ENCODE assay signal across 28 cellular contexts in the genomic region with DNA sequence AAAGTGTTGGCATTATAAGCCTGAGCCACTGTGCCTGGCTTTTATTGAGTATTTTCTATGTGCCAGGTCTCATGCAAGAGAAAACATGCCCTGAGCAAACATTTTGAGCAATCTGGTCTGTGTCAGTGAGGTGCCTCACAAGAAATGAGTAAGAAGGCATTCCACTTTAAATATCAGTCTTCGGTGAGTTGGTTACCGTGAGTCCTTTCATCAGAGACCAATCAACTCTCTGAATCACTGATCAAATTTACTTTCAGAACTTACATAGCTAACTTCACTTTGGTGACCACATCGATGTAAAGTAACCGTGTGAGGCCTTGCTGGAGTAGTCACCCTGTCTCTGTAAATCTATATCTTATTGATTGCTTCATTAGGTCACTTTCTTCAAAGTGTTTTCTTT. TPM values are rescaled to one million over a fixed set of nuclear protein-coding genes. Genes with fewer than 3 reads are reported as not detected.
DNase-seq lines count a peak whose midpoint lies in the region; ATAC-seq and TF ChIP-seq lines count a peak whose summit lies in the region.
"Had no signal": no experiment of that assay in that cellular context is flagged by ENCODE, and none has a peak within 500 bp of the region (broad histone marks: within the 10 kb centered on the region; RNA-seq: fewer than 3 reads in every experiment).

No MANE protein-coding gene starts in this region.

- no peak overlapping the region for H3K23ac ChIP-seq in H9 (ENCODE audit: insufficient read length, low read depth, low read length)

- no peaks in the 10 kb centered on the region for H3K36me3 ChIP-seq in breast epithelium
- H3K36me3 ChIP-seq: cardiac muscle cell, esophagus squamous epithelium, HAP-1, spleen had no signal

- no peak overlapping the region for H2BK15ac ChIP-seq in H9 (ENCODE audit: low read depth, low read length)

- H3K4me1 ChIP-seq in breast epithelium (no peaks in the 10 kb centered on the region), H9 (ENCODE audit: insufficient read depth, low read length) (no peaks in the 10 kb centered on the region)
- H3K4me1 ChIP-seq: spleen had no signal

- peaks cover 2% of the 10 kb centered on the region; the same call in 1 of the 2 replicates for H3K79me2 ChIP-seq in H9 (ENCODE audit: insufficient read depth, low read length)

- no peak overlapping the region for H3K18ac ChIP-seq in H9 (ENCODE audit: insufficient read length, low read depth, low read length)

- DNase-seq in MCF 10A (ENCODE audit: unreplicated experiment) (peak; percentile 75), breast epithelium (ENCODE audit: low spot score in 2 of 2) (no peak), foreskin fibroblast (peak; percentile 36 to 66), H9 (no peak), H4 (ENCODE audit: low spot score) (no peak), activated gamma-delta T cell treated with Interleukin-2 at 50 U/mL for 16 hours (no peak)
- no peak for DNase-seq in stimulated activated effector memory CD8-positive, alpha-beta T cell treated with anti-CD3 and anti-CD28 coated beads, Interleukin-12 subunit alpha, Interleukin-12 subunit beta, amount 100 ng/mL, for 72 hours (ENCODE audit: low spot score in 2 of 2)
- DNase-seq: activated CD4-positive, alpha-beta T cell treated with anti-CD3 and anti-CD28 coated beads, Interleukin-2, amount 10 ng/mL, durations not matched to agents 7 days and 5 days; activated naive CD4-positive, alpha-beta T cell treated with anti-CD3 and anti-CD28 coated beads for 36 hours; activated T-cell treated with anti-CD3 and anti-CD28 coated beads, Interleukin-2, amount 50 U/mL, for 4 hours; amygdala; CD8-positive, alpha-beta memory T cell; cortex of kidney; esophagus squamous epithelium; islet precursor cell; natural killer cell; NCI-H1436; NCI-H446; NCI-H82; spleen; stimulated activated CD4-positive, alpha-beta T cell treated with anti-CD3 and anti-CD28 coated beads, Interleukin-2, amount 100 ng/mL, for 48 hours had no signal

- CTCF ChIA-PET in MCF 10A (lab: Yijun Ruan, JAX): interaction anchor here (0.7 to 1.6 kb wide), 2 partner anchors 11 to 248 kb away, joined by 3 to 4 read pairs; no protein-coding TSS in a partner anchor

- H3K9ac ChIP-seq in H9 (ENCODE audit: extremely low read depth, insufficient read length, low read length): no peak overlapping the region
- H3K9ac ChIP-seq: KMS-11 had no signal

- H3K27ac ChIP-seq in breast epithelium (no peak overlapping the region), H9 (ENCODE audit: insufficient read length, low read depth, low read length) (no peak overlapping the region)
- H3K27ac ChIP-seq: cardiac muscle cell, esophagus squamous epithelium, KMS-11, spleen, VCaP had no signal

- no peak overlapping the region for H4K8ac ChIP-seq in H9 (replicated peaks; ENCODE audit: insufficient read length, low read depth, low read length)

- WGBS in H9 (ENCODE audit: extremely low coverage, insufficient read length, low lambda C conversion rate): no CpG with 5 or more reads among the region's 4 CpGs

- no peaks in the 10 kb centered on the region for H3K9me3 ChIP-seq in breast epithelium
- no peaks in the 10 kb centered on the region for H3K9me3 ChIP-seq in H9 (ENCODE audit: control insufficient read depth, low read depth, low read length)
- H3K9me3 ChIP-seq: esophagus squamous epithelium, HAP-1, spleen had no signal

- no peak overlapping the region for H3K4ac ChIP-seq in H9 (ENCODE audit: low read depth, low read length)

- no peak overlapping the region for H4K91ac ChIP-seq in H9 (ENCODE audit: insufficient read length, low read depth, low read length)

- peaks cover 5% of the 10 kb centered on the region for H3K4me1 Mint-ChIP-seq in MCF 10A (ENCODE audit: insufficient read depth, unreplicated experiment)
- no peaks in the 10 kb centered on the region for H3K4me1 Mint-ChIP-seq in activated T-helper 17 cell treated with anti-CD3 and anti-CD28 coated beads, Interleukin-2, amount 50 U/mL, for 72 hours
- no peaks in the 10 kb centered on the region for H3K4me1 Mint-ChIP-seq in stimulated activated effector memory CD8-positive, alpha-beta T cell treated with anti-CD3 and anti-CD28 coated beads, Interleukin-12 subunit alpha, Interleukin-12 subunit beta, amount 100 ng/mL, for 72 hours
- peaks cover 11 to 16% of the 10 kb centered on the region in 2 experiments for H3K4me1 Mint-ChIP-seq in H9
- H3K4me1 Mint-ChIP-seq: activated CD4-positive, alpha-beta T cell treated with anti-CD3 and anti-CD28 coated beads, Interleukin-2, amount 10 ng/mL, durations not matched to agents 7 days and 5 days; B cell; CD8-positive, alpha-beta memory T cell; natural killer cell had no signal

- H3K27me3 ChIP-seq in breast epithelium (no peaks in the 10 kb centered on the region), H9 (ENCODE audit: insufficient read depth, low read length) (no peaks in the 10 kb centered on the region)
- H3K27me3 ChIP-seq: cardiac muscle cell, esophagus squamous epithelium, spleen had no signal

- H3K14ac ChIP-seq in H9 (ENCODE audit: insufficient read depth, low read length): no peak overlapping the region

- H3K23me2 ChIP-seq in H9 (ENCODE audit: insufficient read length, low read depth, low read length, poor library complexity, severe bottlenecking): no peaks in the 10 kb centered on the region

- H3K4me3 Mint-ChIP-seq in MCF 10A (ENCODE audit: unreplicated experiment) (no peak overlapping the region), H9 (no peak overlapping the region)
- H3K4me3 Mint-ChIP-seq in activated T-helper 17 cell treated with anti-CD3 and anti-CD28 coated beads, Interleukin-2, amount 50 U/mL, for 72 hours: no peak overlapping the region
- no peak overlapping the region for H3K4me3 Mint-ChIP-seq in stimulated activated effector memory CD8-positive, alpha-beta T cell treated with anti-CD3 and anti-CD28 coated beads, Interleukin-12 subunit alpha, Interleukin-12 subunit beta, amount 100 ng/mL, for 72 hours
- H3K4me3 Mint-ChIP-seq: activated CD4-positive, alpha-beta T cell treated with anti-CD3 and anti-CD28 coated beads, Interleukin-2, amount 10 ng/mL, durations not matched to agents 7 days and 5 days; activated naive CD4-positive, alpha-beta T cell treated with anti-CD3 and anti-CD28 coated beads for 36 hours; activated T-cell treated with anti-CD3 and anti-CD28 coated beads, Interleukin-2, amount 50 U/mL, for 4 hours; B cell; CD8-positive, alpha-beta memory T cell; natural killer cell; type B pancreatic cell had no signal

- H2AK5ac ChIP-seq in H9 (ENCODE audit: insufficient read length, low read length): no peak overlapping the region

- intact Hi-C loops in MCF 10A (cut with micrococcal nuclease): no loop called here
- intact Hi-C loops in breast epithelium (cut with DNase I; ENCODE audit: low total_unique reads): no loop called here

- TF ChIP-seq POLR2A in breast epithelium (IDR thresholded peaks at IDR 0.05): no peak

- TF ChIP-seq CTCF in MCF 10A (IDR thresholded peaks at IDR 0.05; ENCODE audit: unreplicated experiment): no peak
- no peak for TF ChIP-seq CTCF in breast epithelium (IDR thresholded peaks at IDR 0.05)
- no peak for TF ChIP-seq CTCF in foreskin fibroblast (IDR thresholded peaks at IDR 0.05; ENCODE audit: low read depth, low read length)
- TF ChIP-seq CTCF in H9 (conservative IDR thresholded peaks at IDR 0.05): no peak

- no peak overlapping the region for H2BK120ac ChIP-seq in H9 (ENCODE audit: low read depth, low read length, poor library complexity, severe bottlenecking)

- POLR2A ChIA-PET in MCF 10A (lab: Yijun Ruan, JAX): interaction anchor here (0.6 to 8.2 kb wide), 12 partner anchors 9 to 90 kb away, joined by 3 to 88 read pairs (median 4); a partner anchor contains a TSS

- no peaks in the 10 kb centered on the region for H3K9me3 Mint-ChIP-seq in MCF 10A (ENCODE audit: unreplicated experiment)
- no peaks in the 10 kb centered on the region for H3K9me3 Mint-ChIP-seq in activated T-helper 17 cell treated with anti-CD3 and anti-CD28 coated beads, Interleukin-2, amount 50 U/mL, for 72 hours
- no peaks in the 10 kb centered on the region for H3K9me3 Mint-ChIP-seq in stimulated activated effector memory CD8-positive, alpha-beta T cell treated with anti-CD3 and anti-CD28 coated beads, Interleukin-12 subunit alpha, Interleukin-12 subunit beta, amount 100 ng/mL, for 72 hours
- no peaks in the 10 kb centered on the region for H3K9me3 Mint-ChIP-seq in H9
- H3K9me3 Mint-ChIP-seq: activated CD4-positive, alpha-beta T cell treated with anti-CD3 and anti-CD28 coated beads, Interleukin-2, amount 10 ng/mL, durations not matched to agents 7 days and 5 days; activated naive CD4-positive, alpha-beta T cell treated with anti-CD3 and anti-CD28 coated beads for 36 hours; activated T-cell treated with anti-CD3 and anti-CD28 coated beads, Interleukin-2, amount 50 U/mL, for 4 hours; CD8-positive, alpha-beta memory T cell; natural killer cell; type B pancreatic cell had no signal

- H2BK5ac ChIP-seq in H9 (ENCODE audit: insufficient read length, low read length): no peak overlapping the region

- H2BK20ac ChIP-seq in H9 (ENCODE audit: low read depth, low read length, poor library complexity, severe bottlenecking): no peak overlapping the region

- H4K20me1 ChIP-seq in H9 (ENCODE audit: control insufficient read depth, insufficient read depth, insufficient read length): no peaks in the 10 kb centered on the region

- H3K56ac ChIP-seq in H9 (ENCODE audit: insufficient read length, low read depth, low read length): no peak overlapping the region

- H3T11ph ChIP-seq in H9 (ENCODE audit: low read length): no peak overlapping the region

- peaks cover 5% of the 10 kb centered on the region for H3K36me3 Mint-ChIP-seq in MCF 10A (ENCODE audit: insufficient read depth, unreplicated experiment)
- H3K36me3 Mint-ChIP-seq in activated T-helper 17 cell treated with anti-CD3 and anti-CD28 coated beads, Interleukin-2, amount 50 U/mL, for 72 hours (ENCODE audit: low read depth): no peaks in the 10 kb centered on the region
- no peaks in the 10 kb centered on the region for H3K36me3 Mint-ChIP-seq in stimulated activated effector memory CD8-positive, alpha-beta T cell treated with anti-CD3 and anti-CD28 coated beads, Interleukin-12 subunit alpha, Interleukin-12 subunit beta, amount 100 ng/mL, for 72 hours
- H3K36me3 Mint-ChIP-seq in H9 (ENCODE audit: insufficient read depth in 1 of 3, low read depth in 3 of 3): no peaks in the 10 kb centered on the region
- H3K36me3 Mint-ChIP-seq: natural killer cell, type B pancreatic cell had no signal

- no peak overlapping the region for H3K4me2 ChIP-seq in H9 (ENCODE audit: insufficient read depth, insufficient read length, low read length)
- H3K4me2 ChIP-seq: KMS-11 had no signal

- H3K79me1 ChIP-seq in H9 (ENCODE audit: insufficient read depth, low read depth, low read length, poor library complexity, severe bottlenecking): no peaks in the 10 kb centered on the region

- H3K27ac Mint-ChIP-seq in MCF 10A (ENCODE audit: low read depth, unreplicated experiment): peak overlapping the region; percentile 46
- no peak overlapping the region for H3K27ac Mint-ChIP-seq in activated T-helper 17 cell treated with anti-CD3 and anti-CD28 coated beads, Interleukin-2, amount 50 U/mL, for 72 hours
- H3K27ac Mint-ChIP-seq in stimulated activated effector memory CD8-positive, alpha-beta T cell treated with anti-CD3 and anti-CD28 coated beads, Interleukin-12 subunit alpha, Interleukin-12 subunit beta, amount 100 ng/mL, for 72 hours: no peak overlapping the region
- no peak overlapping the region for H3K27ac Mint-ChIP-seq in H9
- H3K27ac Mint-ChIP-seq: activated CD4-positive, alpha-beta T cell treated with anti-CD3 and anti-CD28 coated beads, Interleukin-2, amount 10 ng/mL, durations not matched to agents 7 days and 5 days; activated naive CD4-positive, alpha-beta T cell treated with anti-CD3 and anti-CD28 coated beads for 36 hours; B cell; CD8-positive, alpha-beta memory T cell; natural killer cell; type B pancreatic cell had no signal

- no peak overlapping the region for H2BK12ac ChIP-seq in H9 (ENCODE audit: insufficient read length, low read depth, low read length)

- H2AFZ ChIP-seq in H9 (ENCODE audit: low read length): no peak overlapping the region

- H3K4me3 ChIP-seq in breast epithelium (no peak overlapping the region), foreskin fibroblast (ENCODE audit: low read depth in 1 of 2, low read length in 2 of 2) (no peak overlapping the region)
- H3K4me3 ChIP-seq: cardiac muscle cell, esophagus squamous epithelium, HAP-1, spleen had no signal

- ATAC-seq in activated T-helper 17 cell treated with anti-CD3 and anti-CD28 coated beads, Interleukin-2, amount 50 U/mL, for 72 hours (replicated peaks): peak; percentile 52
- peak; percentile 78 for ATAC-seq in stimulated activated effector memory CD8-positive, alpha-beta T cell treated with anti-CD3 and anti-CD28 coated beads, Interleukin-12 subunit alpha, Interleukin-12 subunit beta, amount 100 ng/mL, for 72 hours
- ATAC-seq: activated T-cell treated with anti-CD3 and anti-CD28 coated beads, Interleukin-2, amount 50 U/mL, for 4 hours; natural killer cell had no signal

- BruUV-seq in MCF 10A (replicated peaks; lab: Mats Ljungman, UMichigan): no TSS peak

- H4K5ac ChIP-seq in H9 (ENCODE audit: insufficient read length, low read depth, low read length): no peak overlapping the region

- H3K27me3 Mint-ChIP-seq in MCF 10A (ENCODE audit: insufficient read depth, unreplicated experiment) (no peaks in the 10 kb centered on the region), H9 (ENCODE audit: low read depth) (no peaks in the 10 kb centered on the region)
- peaks cover 6% of the 10 kb centered on the region for H3K27me3 Mint-ChIP-seq in activated T-helper 17 cell treated with anti-CD3 and anti-CD28 coated beads, Interleukin-2, amount 50 U/mL, for 72 hours
- H3K27me3 Mint-ChIP-seq: type B pancreatic cell had no signal

RNA-seq across cellular contexts. Expression of a gene that starts 14.3 kb away (rescaled TPM):
- 36.6 and 50.7 TPM in 2 replicates for total RNA-seq in MCF 10A (2022)
- 10 to 100 TPM; 23.6 to 30.1 (median 24.2) TPM for total RNA-seq in breast epithelium
- total RNA-seq in activated T-helper 17 cell treated with anti-CD3 and anti-CD28 coated beads, Interleukin-2, amount 50 U/mL, for 72 hours: 10 to 100 TPM; 23.6 to 31.9 TPM
- 13.9 and 14.0 TPM in 2 replicates for total RNA-seq in H9 (2021)
- total RNA-seq in H4 (2014; rRNA removed; shearing (Covaris generic)): 16.3 and 18.8 TPM in 2 replicates

RNA-seq across cellular contexts. Expression of a gene that starts 54.7 kb away (rescaled TPM):
- total RNA-seq in MCF 10A (2022) (144 and 209 TPM in 2 replicates), breast epithelium (10 to 100 TPM; 36.4 to 42.4 (median 38.6) TPM), H9 (2021) (30.7 and 33.7 TPM in 2 replicates)
- 1 to 10 TPM; 3.4 to 5.3 TPM for total RNA-seq in activated T-helper 17 cell treated with anti-CD3 and anti-CD28 coated beads, Interleukin-2, amount 50 U/mL, for 72 hours
- 15.5 and 19.5 TPM in 2 replicates for total RNA-seq in H4 (2014; rRNA removed; shearing (Covaris generic))

Comparison
In these comparisons a context has a peak if more than half of its experiments do, and no peak if none do; other contexts are left out.
1. DNase-seq: peak in MCF 10A (single experiment) and foreskin fibroblast (2 of 2); none in breast epithelium (0 of 2), stimulated activated effector memory CD8-positive, alpha-beta T cell treated with anti-CD3 and anti-CD28 coated beads, Interleukin-12 subunit alpha, Interleukin-12 subunit beta, amount 100 ng/mL, for 72 hours (0 of 2), H9 (single experiment), H4 (single experiment) and activated gamma-delta T cell treated with Interleukin-2 at 50 U/mL for 16 hours (single experiment).